ENCODE assay signal across 23 cellular contexts in the genomic region with DNA sequence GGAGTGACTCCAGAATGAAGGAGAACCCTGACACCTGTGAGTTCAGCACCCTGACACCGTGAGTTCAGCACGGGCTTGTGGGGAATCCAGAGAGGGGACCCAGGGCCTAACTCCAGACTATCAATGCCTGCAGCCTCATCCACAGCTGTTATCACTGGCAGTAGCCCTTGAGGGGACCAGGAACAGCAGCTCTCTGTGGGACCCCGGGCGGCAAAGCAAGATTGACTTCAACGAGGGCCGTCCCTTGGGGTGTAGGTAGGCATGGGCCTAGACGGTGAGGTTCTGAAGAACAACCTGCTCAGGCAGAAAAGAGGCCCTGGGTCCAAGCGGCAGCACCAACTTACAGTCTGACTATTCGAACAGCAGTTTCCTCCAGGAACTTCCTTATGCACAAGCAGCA. TPM values are rescaled to one million over a fixed set of nuclear protein-coding genes. Genes with fewer than 3 reads are reported as not detected.
"Had no signal": no experiment of that assay in that cellular context is flagged by ENCODE, and none has a peak within 500 bp of the region (broad histone marks: within the 10 kb centered on the region; RNA-seq: fewer than 3 reads in every experiment).

No MANE protein-coding gene starts in this region.

- H3K27ac Mint-ChIP-seq: activated CD4-positive, alpha-beta memory T cell treated with anti-CD3 and anti-CD28 coated beads, Interleukin-2, amount 10 ng/mL, durations not matched to agents 7 days and 5 days; activated CD4-positive, alpha-beta T cell treated with anti-CD3 and anti-CD28 coated beads, Interleukin-2, amount 10 ng/mL, durations not matched to agents 24 days and 14 days; activated naive CD4-positive, alpha-beta T cell treated with anti-CD3 and anti-CD28 coated beads, Interleukin-2, amount 50 U/mL, for 72 hours; activated T-cell treated with anti-CD3 and anti-CD28 coated beads, Interleukin-2, amount 50 U/mL, for 72 hours; naive thymus-derived CD4-positive, alpha-beta T cell; stimulated activated memory B cell treated with anti-CD40 and anti-IgM and Interleukin-4, amounts not matched to agents 10 μg/mL and 1 μg/mL and 100 μg/mL, for 72 hours; T-helper 2 cell treated with Interferon-gamma antibody and Interleukin-4, amounts not matched to agents 5 μg/mL and 100 μg/mL, for 36 hours; type B pancreatic cell had no signal

- H3K27ac ChIP-seq: ascending aorta, brain microvascular endothelial cell, coronary artery, epithelial cell of prostate, left lung, prostate gland, stomach, testis, VCaP had no signal

- H3K4me1 ChIP-seq: ascending aorta, prostate gland had no signal

- H3K4me3 ChIP-seq: ascending aorta, coronary artery, left lung, prostate gland, stomach, testis had no signal

- H3K27me3 ChIP-seq: ascending aorta, testis had no signal

- H3K4me3 Mint-ChIP-seq: activated CD4-positive, alpha-beta memory T cell treated with anti-CD3 and anti-CD28 coated beads, Interleukin-2, amount 10 ng/mL, durations not matched to agents 7 days and 5 days; activated CD4-positive, alpha-beta T cell treated with anti-CD3 and anti-CD28 coated beads, Interleukin-2, amount 10 ng/mL, durations not matched to agents 24 days and 14 days; activated T-cell treated with anti-CD3 and anti-CD28 coated beads, Interleukin-2, amount 50 U/mL, for 72 hours; central memory CD8-positive, alpha-beta T cell; naive thymus-derived CD4-positive, alpha-beta T cell; stimulated activated memory B cell treated with anti-CD40 and anti-IgM and Interleukin-4, amounts not matched to agents 10 μg/mL and 1 μg/mL and 100 μg/mL, for 72 hours; T-helper 2 cell treated with Interferon-gamma antibody and Interleukin-4, amounts not matched to agents 5 μg/mL and 100 μg/mL, for 36 hours; type B pancreatic cell had no signal

- DNase-seq: activated CD4-positive, alpha-beta memory T cell treated with anti-CD3 and anti-CD28 coated beads, Interleukin-2, amount 10 ng/mL, durations not matched to agents 7 days and 5 days; activated CD4-positive, alpha-beta T cell treated with anti-CD3 and anti-CD28 coated beads, Interleukin-2, amount 10 ng/mL, durations not matched to agents 24 days and 14 days; activated gamma-delta T cell treated with Interleukin-2 at 50 U/mL for 16 hours; activated T-cell treated with anti-CD3 and anti-CD28 coated beads, Interleukin-2, amount 50 U/mL, for 72 hours; brain microvascular endothelial cell; naive thymus-derived CD4-positive, alpha-beta T cell; stomach; testis had no signal

- H3K36me3 Mint-ChIP-seq: activated naive CD4-positive, alpha-beta T cell treated with anti-CD3 and anti-CD28 coated beads, Interleukin-2, amount 50 U/mL, for 72 hours; naive thymus-derived CD4-positive, alpha-beta T cell; stimulated activated memory B cell treated with anti-CD40 and anti-IgM and Interleukin-4, amounts not matched to agents 10 μg/mL and 1 μg/mL and 100 μg/mL, for 72 hours; type B pancreatic cell had no signal

- H3K9me3 Mint-ChIP-seq: activated CD4-positive, alpha-beta memory T cell treated with anti-CD3 and anti-CD28 coated beads, Interleukin-2, amount 10 ng/mL, durations not matched to agents 7 days and 5 days; activated CD4-positive, alpha-beta T cell treated with anti-CD3 and anti-CD28 coated beads, Interleukin-2, amount 10 ng/mL, durations not matched to agents 24 days and 14 days; activated naive CD4-positive, alpha-beta T cell treated with anti-CD3 and anti-CD28 coated beads, Interleukin-2, amount 50 U/mL, for 72 hours; activated T-cell treated with anti-CD3 and anti-CD28 coated beads, Interleukin-2, amount 50 U/mL, for 72 hours; central memory CD8-positive, alpha-beta T cell; T-helper 2 cell treated with Interferon-gamma antibody and Interleukin-4, amounts not matched to agents 5 μg/mL and 100 μg/mL, for 36 hours had no signal

- H3K4me1 Mint-ChIP-seq: activated CD4-positive, alpha-beta memory T cell treated with anti-CD3 and anti-CD28 coated beads, Interleukin-2, amount 10 ng/mL, durations not matched to agents 7 days and 5 days; activated CD4-positive, alpha-beta T cell treated with anti-CD3 and anti-CD28 coated beads, Interleukin-2, amount 10 ng/mL, durations not matched to agents 24 days and 14 days; central memory CD8-positive, alpha-beta T cell had no signal

- ATAC-seq: activated CD4-positive, CD25-positive, alpha-beta regulatory T cell treated with anti-CD3 and anti-CD28 coated beads, Interleukin-2, amount 50 U/mL, for 24 hours; activated naive CD4-positive, alpha-beta T cell treated with anti-CD3 and anti-CD28 coated beads, Interleukin-2, amount 50 U/mL, for 72 hours; activated T-cell treated with anti-CD3 and anti-CD28 coated beads, Interleukin-2, amount 50 U/mL, for 72 hours; naive thymus-derived CD4-positive, alpha-beta T cell; SK-N-SH treated with all-trans-retinoic acid at 6 μM for 48 hours; stimulated activated memory B cell treated with anti-CD40 and anti-IgM and Interleukin-4, amounts not matched to agents 10 μg/mL and 1 μg/mL and 100 μg/mL, for 72 hours had no signal

- H3K36me3 ChIP-seq: ascending aorta, brain microvascular endothelial cell, left lung, prostate gland, stomach had no signal

- H3K9me3 ChIP-seq: ascending aorta, left lung, prostate gland, testis had no signal

RNA-seq across cellular contexts. Expression of a gene that starts 8.9 kb away (rescaled TPM):
- total RNA-seq: activated CD4-positive, alpha-beta memory T cell treated with anti-CD3 and anti-CD28 coated beads, Interleukin-2, amount 10 ng/mL, durations not matched to agents 7 days and 5 days; activated CD4-positive, alpha-beta T cell treated with anti-CD3 and anti-CD28 coated beads, Interleukin-2, amount 10 ng/mL, durations not matched to agents 24 days and 14 days; activated naive CD4-positive, alpha-beta T cell treated with anti-CD3 and anti-CD28 coated beads, Interleukin-2, amount 50 U/mL, for 72 hours; activated T-cell treated with anti-CD3 and anti-CD28 coated beads, Interleukin-2, amount 50 U/mL, for 72 hours; fibroblast of villous mesenchyme; lung microvascular endothelial cell; naive thymus-derived CD4-positive, alpha-beta T cell had no signal
- polyA plus RNA-seq: naive thymus-derived CD4-positive, alpha-beta T cell had no signal
